Comparison of ENCODE assay signal across 2 cellular contexts in the genomic region with DNA sequence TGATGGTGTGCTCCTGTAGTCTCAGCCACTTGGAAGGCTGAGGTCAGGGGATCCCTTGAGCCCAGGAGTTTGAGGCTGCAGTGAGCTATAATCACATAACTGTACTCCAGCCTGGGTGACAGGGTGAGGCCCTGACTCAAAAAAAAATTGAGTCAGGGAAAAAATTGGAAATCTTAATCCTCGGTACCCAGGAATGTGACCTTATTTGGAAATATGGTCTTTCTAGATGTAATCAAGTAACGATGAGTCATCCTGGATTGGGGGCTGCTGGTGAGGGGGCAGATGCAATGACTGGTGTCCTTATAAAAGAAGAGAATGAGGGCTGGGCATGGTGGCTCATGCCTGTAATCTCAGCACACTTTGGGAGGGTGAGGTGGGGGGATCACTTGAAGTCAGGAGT. TPM values are rescaled to one million over a fixed set of nuclear protein-coding genes. Genes with fewer than 3 reads are reported as not detected.
"Had no signal": no experiment of that assay in that cellular context is flagged by ENCODE, and none has a peak within 500 bp of the region (broad histone marks: within the 10 kb centered on the region; RNA-seq: fewer than 3 reads in every experiment).

No MANE protein-coding gene starts in this region.

RNA-seq across cellular contexts. Expression of a gene that starts 33.8 kb away (rescaled TPM):
- total RNA-seq: HT-29, HT1080 had no signal
